Comparison of ENCODE assay signal across 8 cellular contexts in the genomic region with DNA sequence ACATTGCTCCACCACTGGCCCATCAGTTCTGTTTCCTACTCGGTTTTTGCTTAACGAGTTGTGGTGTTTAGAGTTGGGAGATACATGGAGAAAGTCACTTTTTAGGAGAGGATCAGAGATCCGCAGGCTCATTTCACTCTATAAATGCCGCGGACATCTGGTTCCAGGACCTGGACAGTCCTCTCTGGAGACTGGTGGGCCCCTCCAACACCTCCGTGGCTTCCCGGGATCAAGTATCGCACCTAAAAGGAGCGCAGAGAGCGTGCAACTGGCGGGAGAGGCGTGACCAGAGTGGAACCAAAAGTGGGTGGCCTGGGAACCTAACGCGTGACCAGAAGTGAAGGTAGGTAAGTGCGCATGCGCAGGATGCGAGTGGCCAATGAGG. TPM values are rescaled to one million over a fixed set of nuclear protein-coding genes. Genes with fewer than 3 reads are reported as not detected.
DNase-seq lines count a peak whose midpoint lies in the region; ATAC-seq and TF ChIP-seq lines count a peak whose summit lies in the region.

No MANE protein-coding gene starts in this region.

- no peak for TF ChIP-seq EP300 in SK-N-SH (IDR thresholded peaks at IDR 0.05; ENCODE audit: borderline replicate concordance in 1 of 2, low read depth in 1 of 2, low read length in 1 of 2)

- H3K9ac ChIP-seq in SK-N-SH: peak overlapping the region; percentile 94
- H3K9ac ChIP-seq in GM23248: peak overlapping the region; percentile 93
- peak overlapping the region; percentile 81 for H3K9ac ChIP-seq in KMS-11
- peak overlapping the region; percentile 91 to 98 for H3K9ac ChIP-seq in mucosa of rectum (ENCODE audit: low read depth in 1 of 2, low read length in 2 of 2)

- H3K9me2 ChIP-seq in SK-N-SH: no peaks in the 10 kb centered on the region
- H3K9me2 ChIP-seq in GM23248 (ENCODE audit: insufficient read depth): no peaks in the 10 kb centered on the region

- H3K4me1 ChIP-seq in SK-N-SH (ENCODE audit: control insufficient read depth in 1 of 2, insufficient read depth in 2 of 2, low read depth in 1 of 2, low read length in 1 of 2) (peaks cover 11 to 15% of the 10 kb centered on the region in 2 experiments; a peak in 3 of 4 replicates), GM23248 (ENCODE audit: insufficient read depth) (0 out of 2 replicates have a peak, but pooled peaks cover 3% of the 10 kb centered on the region), KMS-11 (ENCODE audit: low read depth, poor library complexity, severe bottlenecking) (peaks cover 23% of the 10 kb centered on the region), mucosa of rectum (ENCODE audit: control insufficient read depth in 2 of 2, insufficient read depth in 2 of 2, low read length in 2 of 2) (peaks cover 12 to 17% of the 10 kb centered on the region in 2 donors)

- H3K4me2 ChIP-seq in SK-N-SH (peak overlapping the region; percentile 93), GM23248 (ENCODE audit: unreplicated experiment) (peak overlapping the region; percentile 89), KMS-11 (peak overlapping the region; percentile 82)

- H3K9me3 Mint-ChIP-seq in stimulated activated memory B cell treated with anti-CD40 and anti-IgM and Interleukin-4, amounts not matched to agents 10 μg/mL and 1 μg/mL and 100 μg/mL, for 72 hours: no peaks in the 10 kb centered on the region

- H3K36me3 ChIP-seq in SK-N-SH (replicated peaks in 1 of 2; ENCODE audit: control insufficient read depth in 1 of 2, insufficient read depth in 2 of 2, low read length in 1 of 2) (peaks cover 4% of the 10 kb centered on the region in 2 experiments), GM23248 (ENCODE audit: low read depth) (no peaks in the 10 kb centered on the region), KMS-11 (ENCODE audit: insufficient read depth) (no peaks in the 10 kb centered on the region), mucosa of rectum (ENCODE audit: control insufficient read depth in 2 of 2, insufficient read depth in 2 of 2, low read length in 2 of 2) (peaks cover 0 to 5% of the 10 kb centered on the region in 2 donors)

- TF ChIP-seq CTCF in SK-N-SH (IDR thresholded peaks at IDR 0.05) (no peak), KMS-11 (conservative IDR thresholded peaks at IDR 0.05; ENCODE audit: low read depth, low read length) (no peak), VCaP (conservative IDR thresholded peaks at IDR 0.05) (no peak)

- H3K9me3 ChIP-seq in SK-N-SH: no peaks in the 10 kb centered on the region
- no peaks in the 10 kb centered on the region for H3K9me3 ChIP-seq in GM23248 (ENCODE audit: low read depth)
- no peaks in the 10 kb centered on the region for H3K9me3 ChIP-seq in mucosa of rectum (ENCODE audit: control insufficient read depth in 2 of 2, low read length in 2 of 2)

- ATAC-seq in SK-N-SH treated with all-trans-retinoic acid at 6 μM for 48 hours: no peak
- peak; percentile 88 for ATAC-seq in stimulated activated memory B cell treated with anti-CD40 and anti-IgM and Interleukin-4, amounts not matched to agents 10 μg/mL and 1 μg/mL and 100 μg/mL, for 72 hours

- peak overlapping the region; percentile 97 for H2AFZ ChIP-seq in SK-N-SH (ENCODE audit: low read depth)
- H2AFZ ChIP-seq in GM23248: peak overlapping the region; percentile 99
- H2AFZ ChIP-seq in KMS-11 (ENCODE audit: low read depth): peak overlapping the region; percentile 92

- H4K20me1 ChIP-seq in SK-N-SH (ENCODE audit: insufficient read depth): peaks cover 14% of the 10 kb centered on the region; the same call in 1 of the 2 replicates
- no peaks in the 10 kb centered on the region for H4K20me1 ChIP-seq in GM23248 (ENCODE audit: insufficient read depth)
- H4K20me1 ChIP-seq in KMS-11 (ENCODE audit: insufficient read depth): no peaks in the 10 kb centered on the region

- no peak overlapping the region for H3K4me3 Mint-ChIP-seq in stimulated activated memory B cell treated with anti-CD40 and anti-IgM and Interleukin-4, amounts not matched to agents 10 μg/mL and 1 μg/mL and 100 μg/mL, for 72 hours

- DNase-seq in SK-N-SH: peak; percentile 86
- DNase-seq in GM23248: peak; percentile 94
- DNase-seq in epidermal melanocyte (ENCODE audit: insufficient read length, low spot score): peak; percentile 57

- H3K4me1 Mint-ChIP-seq in stimulated activated memory B cell treated with anti-CD40 and anti-IgM and Interleukin-4, amounts not matched to agents 10 μg/mL and 1 μg/mL and 100 μg/mL, for 72 hours: peaks cover 5% of the 10 kb centered on the region

- POLR2A ChIA-PET in SK-N-SH (lab: Yijun Ruan, JAX): no interaction called here

- in situ Hi-C loops in GM23248 (cut with MboI): loop anchor here (10.0 kb wide), 1 partner anchor 330 kb away; no protein-coding TSS in a partner anchor

- H3K27me3 Mint-ChIP-seq in stimulated activated memory B cell treated with anti-CD40 and anti-IgM and Interleukin-4, amounts not matched to agents 10 μg/mL and 1 μg/mL and 100 μg/mL, for 72 hours: no peaks in the 10 kb centered on the region

- TF ChIP-seq RAD21 in SK-N-SH (IDR thresholded peaks at IDR 0.05; ENCODE audit: low read length): no peak

- H3K27ac Mint-ChIP-seq in stimulated activated memory B cell treated with anti-CD40 and anti-IgM and Interleukin-4, amounts not matched to agents 10 μg/mL and 1 μg/mL and 100 μg/mL, for 72 hours: no peak overlapping the region

- H3K4me3 ChIP-seq in SK-N-SH (ENCODE audit: low read depth in 2 of 2, low read length in 1 of 2) (peak overlapping the region; percentile 81 to 86), GM23248 (peak overlapping the region; percentile 87), KMS-11 (IDR thresholded peaks at IDR 0.05; ENCODE audit: insufficient read depth, low read depth, low read length) (no peak overlapping the region), mucosa of rectum (ENCODE audit: low read length in 2 of 2) (peak overlapping the region; percentile 98 to 99)

- H3K27me3 ChIP-seq in SK-N-SH (ENCODE audit: insufficient read depth) (no peaks in the 10 kb centered on the region), GM23248 (replicated peaks; ENCODE audit: insufficient read depth) (no peaks in the 10 kb centered on the region), KMS-11 (ENCODE audit: insufficient read depth, low read depth) (no peaks in the 10 kb centered on the region), mucosa of rectum (ENCODE audit: control insufficient read depth in 2 of 2, insufficient read depth in 2 of 2, low read length in 2 of 2) (peaks cover 2 to 4% of the 10 kb centered on the region in 2 donors)

- H3K36me3 Mint-ChIP-seq in stimulated activated memory B cell treated with anti-CD40 and anti-IgM and Interleukin-4, amounts not matched to agents 10 μg/mL and 1 μg/mL and 100 μg/mL, for 72 hours: no peaks in the 10 kb centered on the region

- 0% methylated on average over 13 of the region's 17 CpGs for WGBS in SK-N-SH (ENCODE audit: low lambda C conversion rate)
- 0% methylated on average over 7 to 17 of the region's 17 CpGs for WGBS in GM23248 (ENCODE audit: low coverage in 1 of 2, low lambda C conversion rate in 2 of 2, missing lambda C conversion rate in 2 of 2), 2 experiments

- H3F3A ChIP-seq in SK-N-SH (replicated peaks; ENCODE audit: insufficient read depth) (no peaks in the 10 kb centered on the region), GM23248 (ENCODE audit: insufficient read depth) (no peaks in the 10 kb centered on the region)

- H3K79me2 ChIP-seq in SK-N-SH (ENCODE audit: insufficient read depth): peaks cover 40% of the 10 kb centered on the region
- H3K79me2 ChIP-seq in GM23248 (ENCODE audit: insufficient read depth): peaks cover 39% of the 10 kb centered on the region
- H3K79me2 ChIP-seq in KMS-11 (ENCODE audit: insufficient read depth, low read depth): peaks cover 25% of the 10 kb centered on the region

- CTCF ChIA-PET in SK-N-SH (lab: Yijun Ruan, JAX): no interaction called here

- H3K27ac ChIP-seq in SK-N-SH (ENCODE audit: low read depth in 2 of 2, low read length in 1 of 2) (peak overlapping the region; percentile 94 to 99), GM23248 (peak overlapping the region; percentile 97), KMS-11 (peak overlapping the region; percentile 71), VCaP (peak overlapping the region; percentile 86), mucosa of rectum (ENCODE audit: low read depth in 2 of 2, low read length in 2 of 2) (peak overlapping the region; percentile 99 to 100)

TF ChIP-seq in SK-N-SH, 30 proteins besides CTCF, POLR2A, EP300 and RAD21 (continues in another document):
- TF ChIP-seq, protein P1, sequence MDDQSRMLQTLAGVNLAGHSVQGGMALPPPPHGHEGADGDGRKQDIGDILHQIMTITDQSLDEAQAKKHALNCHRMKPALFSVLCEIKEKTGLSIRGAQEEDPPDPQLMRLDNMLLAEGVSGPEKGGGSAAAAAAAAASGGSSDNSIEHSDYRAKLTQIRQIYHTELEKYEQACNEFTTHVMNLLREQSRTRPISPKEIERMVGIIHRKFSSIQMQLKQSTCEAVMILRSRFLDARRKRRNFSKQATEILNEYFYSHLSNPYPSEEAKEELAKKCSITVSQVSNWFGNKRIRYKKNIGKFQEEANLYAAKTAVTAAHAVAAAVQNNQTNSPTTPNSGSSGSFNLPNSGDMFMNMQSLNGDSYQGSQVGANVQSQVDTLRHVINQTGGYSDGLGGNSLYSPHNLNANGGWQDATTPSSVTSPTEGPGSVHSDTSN (IDR thresholded peaks at IDR 0.05): no peak

TF ChIP-seq in SK-N-SH treated with all-trans-retinoic acid at 6 μM for 48 hours, 23 proteins besides CTCF, POLR2A, EP300 and RAD21 (continues in another document):
- no peak for TF ChIP-seq ZC3H10 (CRISPR knock-in tag; IDR thresholded peaks at IDR 0.05)
- TF ChIP-seq, protein P2, sequence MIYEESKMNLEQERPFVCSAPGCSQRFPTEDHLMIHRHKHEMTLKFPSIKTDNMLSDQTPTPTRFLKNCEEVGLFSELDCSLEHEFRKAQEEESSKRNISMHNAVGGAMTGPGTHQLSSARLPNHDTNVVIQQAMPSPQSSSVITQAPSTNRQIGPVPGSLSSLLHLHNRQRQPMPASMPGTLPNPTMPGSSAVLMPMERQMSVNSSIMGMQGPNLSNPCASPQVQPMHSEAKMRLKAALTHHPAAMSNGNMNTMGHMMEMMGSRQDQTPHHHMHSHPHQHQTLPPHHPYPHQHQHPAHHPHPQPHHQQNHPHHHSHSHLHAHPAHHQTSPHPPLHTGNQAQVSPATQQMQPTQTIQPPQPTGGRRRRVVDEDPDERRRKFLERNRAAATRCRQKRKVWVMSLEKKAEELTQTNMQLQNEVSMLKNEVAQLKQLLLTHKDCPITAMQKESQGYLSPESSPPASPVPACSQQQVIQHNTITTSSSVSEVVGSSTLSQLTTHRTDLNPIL (CRISPR knock-in tag; IDR thresholded peaks at IDR 0.05; ENCODE audit: low read depth): no peak
- TF ChIP-seq ZNF565 (CRISPR knock-in tag; conservative IDR thresholded peaks at IDR 0.05; ENCODE audit: low read depth): no peak
- no peak for TF ChIP-seq CSDC2 (CRISPR knock-in tag; IDR thresholded peaks at IDR 0.05)
- TF ChIP-seq PPARA (CRISPR knock-in tag; IDR thresholded peaks at IDR 0.05; ENCODE audit: borderline replicate concordance): no peak

RNA-seq across cellular contexts. Expression of a gene that starts 9.9 kb away (rescaled TPM):
- polyA plus RNA-seq in SK-N-SH (2012; rRNA removed) (0.16 and 0.21 TPM in 2 replicates), GM23248 (2016; fragmentation: Nextera tagmentation; extraction: Ambion mirVana) (0.18 and 0.23 TPM in 2 replicates)
- polyA plus RNA-seq in SK-N-SH (2012; cell fraction: cytosol; rRNA removed): 0.22 and 0.23 TPM in 2 replicates
- polyA plus RNA-seq in SK-N-SH (2012; cell fraction: nucleus; rRNA removed): 0.34 and 0.60 TPM in 2 replicates
- total RNA-seq in GM23248 (2014; rRNA removed; shearing (Covaris generic)): 0.13 and 0.43 TPM in 2 replicates
